24 cellular contexts compared by ENCODE assay signal in the genomic region with DNA sequence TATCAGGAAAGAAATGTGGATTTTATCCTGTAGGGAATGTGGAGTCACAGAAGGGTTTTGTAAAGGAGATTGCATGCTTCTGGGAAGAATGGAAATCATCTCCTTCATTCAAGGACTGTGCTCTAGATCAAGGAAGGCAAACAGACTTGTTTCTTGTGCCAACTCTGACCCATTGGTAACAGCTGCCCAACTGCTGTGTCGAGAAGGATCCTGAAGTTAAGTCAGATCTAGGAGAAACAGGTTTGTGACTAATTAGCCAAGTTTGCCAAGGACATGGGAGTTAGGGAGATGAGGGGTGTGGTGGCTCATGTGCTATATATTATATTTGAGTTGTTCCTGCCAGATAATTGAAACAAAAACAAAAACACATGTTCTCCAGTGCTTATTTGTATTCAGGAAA.
A peak's percentile ranks its signal among the peaks of the same experiment; 100 is the strongest.
DNase-seq lines count a peak whose midpoint lies in the region; ATAC-seq and TF ChIP-seq lines count a peak whose summit lies in the region.
"Had no signal": no experiment of that assay in that cellular context is flagged by ENCODE, and none has a peak within 500 bp of the region (broad histone marks: within the 10 kb centered on the region; RNA-seq: fewer than 3 reads in every experiment).

No MANE protein-coding gene starts in this region.

- POLR2A ChIA-PET in SK-N-SH (lab: Yijun Ruan, JAX), result no interaction called here

- TF ChIP-seq CTCF in SK-N-SH (IDR thresholded peaks at IDR 0.05), result no peak
- TF ChIP-seq CTCF in epithelial cell of esophagus (IDR thresholded peaks at IDR 0.05; ENCODE audit: insufficient read depth, low read depth, low read length, missing control alignments), result no peak
- no peak for TF ChIP-seq CTCF in left lung (IDR thresholded peaks at IDR 0.05)
- no peak for TF ChIP-seq CTCF in colonic mucosa (IDR thresholded peaks at IDR 0.05)

- H3F3A ChIP-seq in SK-N-SH (replicated peaks; ENCODE audit: insufficient read depth), result no peaks in the 10 kb centered on the region

- no peaks in the 10 kb centered on the region for H3K27me3 ChIP-seq in SK-N-SH (ENCODE audit: insufficient read depth)
- no peaks in the 10 kb centered on the region for H3K27me3 ChIP-seq in left lung
- no peaks in the 10 kb centered on the region for H3K27me3 ChIP-seq in colonic mucosa
- H3K27me3 ChIP-seq: ascending aorta, tibial artery had no signal

- no peaks in the 10 kb centered on the region for H3K36me3 ChIP-seq in SK-N-SH (replicated peaks in 1 of 2; ENCODE audit: control insufficient read depth in 1 of 2, insufficient read depth in 2 of 2, low read length in 1 of 2)
- no peaks in the 10 kb centered on the region for H3K36me3 ChIP-seq in left lung
- no peaks in the 10 kb centered on the region for H3K36me3 ChIP-seq in colonic mucosa
- H3K36me3 ChIP-seq: ascending aorta, tibial artery had no signal

- TF ChIP-seq EP300 in SK-N-SH (IDR thresholded peaks at IDR 0.05; ENCODE audit: borderline replicate concordance in 1 of 2, low read depth in 1 of 2, low read length in 1 of 2), result no peak

- intact Hi-C loops in left lung (cut with DNase I), result no loop called here
- intact Hi-C loops in colonic mucosa (cut with DNase I), result no loop called here

- H3K9me3 ChIP-seq in SK-N-SH, result no peaks in the 10 kb centered on the region; the same call in 1 of the 2 replicates
- no peaks in the 10 kb centered on the region for H3K9me3 ChIP-seq in left lung
- H3K9me3 ChIP-seq in colonic mucosa, result no peaks in the 10 kb centered on the region
- H3K9me3 ChIP-seq: ascending aorta, tibial artery had no signal

- CTCF ChIA-PET in SK-N-SH (lab: Yijun Ruan, JAX), result no interaction called here

- no peaks in the 10 kb centered on the region for H3K4me1 Mint-ChIP-seq in activated T-helper 17 cell treated with anti-CD3 and anti-CD28 coated beads, Interleukin-2, amount 50 U/mL, for 72 hours
- H3K4me1 Mint-ChIP-seq: activated naive CD4-positive, alpha-beta T cell treated with anti-CD3 and anti-CD28 coated beads, Interleukin-2, amount 50 U/mL, for 24 hours had no signal

- no peaks in the 10 kb centered on the region for H3K79me2 ChIP-seq in SK-N-SH (ENCODE audit: insufficient read depth)
- H3K79me2 ChIP-seq: parathyroid adenoma had no signal

- TF ChIP-seq RAD21 in SK-N-SH (IDR thresholded peaks at IDR 0.05; ENCODE audit: low read length), result no peak

- no peak overlapping the region for H3K9ac ChIP-seq in SK-N-SH
- no peak overlapping the region for H3K9ac ChIP-seq in colonic mucosa (ENCODE audit: low read depth in 2 of 2, low read length in 2 of 2)
- H3K9ac ChIP-seq: parathyroid adenoma had no signal

- no peaks in the 10 kb centered on the region for H3K36me3 Mint-ChIP-seq in activated T-helper 17 cell treated with anti-CD3 and anti-CD28 coated beads, Interleukin-2, amount 50 U/mL, for 72 hours (ENCODE audit: low read depth)
- H3K36me3 Mint-ChIP-seq: activated naive CD4-positive, alpha-beta T cell treated with anti-CD3 and anti-CD28 coated beads, Interleukin-2, amount 50 U/mL, for 24 hours; natural killer cell treated with Interleukin-12 subunit alpha and Interleukin-12 subunit beta and Interleukin-15 and Interleukin-18, amount 100 ng/mL, for 72 hours had no signal

- H2AFZ ChIP-seq in SK-N-SH (ENCODE audit: low read depth), result no peak overlapping the region
- H2AFZ ChIP-seq: parathyroid adenoma had no signal

- ATAC-seq in SK-N-SH treated with all-trans-retinoic acid at 6 μM for 48 hours (peak; percentile 26; the same call in 2 of the 3 replicates), left lung (peak; percentile 65), HG03196 (IDR thresholded peaks at IDR 0.05; ENCODE audit: unreplicated experiment) (no peak), GM21529 (IDR thresholded peaks at IDR 0.05; ENCODE audit: unreplicated experiment) (no peak)
- no peak for ATAC-seq in activated T-helper 17 cell treated with anti-CD3 and anti-CD28 coated beads, Interleukin-2, amount 50 U/mL, for 72 hours (replicated peaks)
- ATAC-seq: natural killer cell treated with Interleukin-12 subunit alpha and Interleukin-12 subunit beta and Interleukin-15 and Interleukin-18, amount 100 ng/mL, for 72 hours had no signal

- DNase-seq in SK-N-SH, result no peak
- DNase-seq in epithelial cell of esophagus (ENCODE audit: low read depth), result peak; percentile 88
- no peak for DNase-seq in left lung
- no peak for DNase-seq in colonic mucosa
- DNase-seq: cerebellar nuclear complex; effector CD8-positive, alpha-beta T cell; foreskin melanocyte; H9; mesendoderm; NCI-H1417; NCI-H524 treated with DMSO at 0.1 percent for 48 hours; Right ventricle myocardium superior; stimulated activated CD4-positive, alpha-beta T cell treated with anti-CD3 and anti-CD28 coated beads, Interleukin-1b, Interleukin-23, amount 100 ng/mL, for 48 hours; stimulated activated naive CD4-positive, alpha-beta T cell treated with Interleukin-2 at 50 U/mL for 16 hours; tibial artery had no signal

- H3K27me3 Mint-ChIP-seq in activated T-helper 17 cell treated with anti-CD3 and anti-CD28 coated beads, Interleukin-2, amount 50 U/mL, for 72 hours, result peaks cover under 1% of the 10 kb centered on the region
- H3K27me3 Mint-ChIP-seq: activated naive CD4-positive, alpha-beta T cell treated with anti-CD3 and anti-CD28 coated beads, Interleukin-2, amount 50 U/mL, for 24 hours had no signal

- no peak overlapping the region for H3K4me2 ChIP-seq in SK-N-SH

- H3K4me1 ChIP-seq in SK-N-SH (ENCODE audit: control insufficient read depth in 1 of 2, insufficient read depth in 2 of 2, low read depth in 1 of 2, low read length in 1 of 2) (peaks cover 0 to 13% of the 10 kb centered on the region in 2 experiments; a peak in 1 of 4 replicates), left lung (no peaks in the 10 kb centered on the region), colonic mucosa (no peaks in the 10 kb centered on the region)
- H3K4me1 ChIP-seq: ascending aorta had no signal

- H3K4me3 ChIP-seq in SK-N-SH (ENCODE audit: low read depth in 2 of 2, low read length in 1 of 2) (no peak overlapping the region), epithelial cell of esophagus (ENCODE audit: low read length) (no peak overlapping the region), left lung (no peak overlapping the region), colonic mucosa (no peak overlapping the region)
- H3K4me3 ChIP-seq: ascending aorta, tibial artery had no signal

- H3K27ac Mint-ChIP-seq in activated T-helper 17 cell treated with anti-CD3 and anti-CD28 coated beads, Interleukin-2, amount 50 U/mL, for 72 hours, result no peak overlapping the region
- H3K27ac Mint-ChIP-seq: activated naive CD4-positive, alpha-beta T cell treated with anti-CD3 and anti-CD28 coated beads, Interleukin-2, amount 50 U/mL, for 24 hours; H9; natural killer cell treated with Interleukin-12 subunit alpha and Interleukin-12 subunit beta and Interleukin-15 and Interleukin-18, amount 100 ng/mL, for 72 hours had no signal

- H4K20me1 ChIP-seq in SK-N-SH (ENCODE audit: insufficient read depth), result no peaks in the 10 kb centered on the region

- WGBS in SK-N-SH (ENCODE audit: low lambda C conversion rate), result 17% methylated on average over 1 of the region's 1 CpG

- no peaks in the 10 kb centered on the region for H3K9me3 Mint-ChIP-seq in activated T-helper 17 cell treated with anti-CD3 and anti-CD28 coated beads, Interleukin-2, amount 50 U/mL, for 72 hours
- H3K9me3 Mint-ChIP-seq: activated naive CD4-positive, alpha-beta T cell treated with anti-CD3 and anti-CD28 coated beads, Interleukin-2, amount 50 U/mL, for 24 hours; H9; natural killer cell treated with Interleukin-12 subunit alpha and Interleukin-12 subunit beta and Interleukin-15 and Interleukin-18, amount 100 ng/mL, for 72 hours had no signal

- H3K9me2 ChIP-seq in SK-N-SH, result no peaks in the 10 kb centered on the region

- 0 out of 4 replicates have a peak overlapping the region, but pooled peaks of 1 of the 2 experiments have one; percentile 1 for H3K27ac ChIP-seq in SK-N-SH (ENCODE audit: low read depth in 2 of 2, low read length in 1 of 2)
- no peak overlapping the region for H3K27ac ChIP-seq in left lung
- no peak overlapping the region for H3K27ac ChIP-seq in colonic mucosa
- H3K27ac ChIP-seq: 22Rv1, ascending aorta, parathyroid adenoma had no signal

- no peak overlapping the region for H3K4me3 Mint-ChIP-seq in activated T-helper 17 cell treated with anti-CD3 and anti-CD28 coated beads, Interleukin-2, amount 50 U/mL, for 72 hours
- H3K4me3 Mint-ChIP-seq: activated naive CD4-positive, alpha-beta T cell treated with anti-CD3 and anti-CD28 coated beads, Interleukin-2, amount 50 U/mL, for 24 hours; H9; natural killer cell treated with Interleukin-12 subunit alpha and Interleukin-12 subunit beta and Interleukin-15 and Interleukin-18, amount 100 ng/mL, for 72 hours had no signal

TF ChIP-seq in SK-N-SH treated with all-trans-retinoic acid at 6 μM for 48 hours, 23 proteins besides CTCF, POLR2A, EP300 and RAD21 (continues in another document):
- TF ChIP-seq TCF4 (CRISPR knock-in tag; IDR thresholded peaks at IDR 0.05; ENCODE audit: borderline replicate concordance), result no peak
- TF ChIP-seq PPARA (CRISPR knock-in tag; IDR thresholded peaks at IDR 0.05; ENCODE audit: borderline replicate concordance), result no peak
- no peak for TF ChIP-seq GLIS3 (CRISPR knock-in tag; IDR thresholded peaks at IDR 0.05)
- no peak for TF ChIP-seq ZFP30 (CRISPR knock-in tag; IDR thresholded peaks at IDR 0.05)
- no peak for TF ChIP-seq ZNF70 (CRISPR knock-in tag; IDR thresholded peaks at IDR 0.05)
- TF ChIP-seq RARB (CRISPR knock-in tag; IDR thresholded peaks at IDR 0.05), result no peak
- TF ChIP-seq ARNTL (CRISPR knock-in tag; IDR thresholded peaks at IDR 0.05; ENCODE audit: borderline replicate concordance, low read depth), result no peak
- no peak for TF ChIP-seq BACH2 (CRISPR knock-in tag; IDR thresholded peaks at IDR 0.05; ENCODE audit: borderline replicate concordance)

TF ChIP-seq in SK-N-SH, 30 proteins besides CTCF, POLR2A, EP300 and RAD21 (continues in another document):
- TF ChIP-seq, protein P1, sequence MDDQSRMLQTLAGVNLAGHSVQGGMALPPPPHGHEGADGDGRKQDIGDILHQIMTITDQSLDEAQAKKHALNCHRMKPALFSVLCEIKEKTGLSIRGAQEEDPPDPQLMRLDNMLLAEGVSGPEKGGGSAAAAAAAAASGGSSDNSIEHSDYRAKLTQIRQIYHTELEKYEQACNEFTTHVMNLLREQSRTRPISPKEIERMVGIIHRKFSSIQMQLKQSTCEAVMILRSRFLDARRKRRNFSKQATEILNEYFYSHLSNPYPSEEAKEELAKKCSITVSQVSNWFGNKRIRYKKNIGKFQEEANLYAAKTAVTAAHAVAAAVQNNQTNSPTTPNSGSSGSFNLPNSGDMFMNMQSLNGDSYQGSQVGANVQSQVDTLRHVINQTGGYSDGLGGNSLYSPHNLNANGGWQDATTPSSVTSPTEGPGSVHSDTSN (IDR thresholded peaks at IDR 0.05), result no peak
- TF ChIP-seq IRF3 (IDR thresholded peaks at IDR 0.05; ENCODE audit: low read depth, low read length), result no peak

Comparison
In these comparisons a context has a peak if more than half of its experiments do, and no peak if none do; other contexts are left out.
1. ATAC-seq: peak in SK-N-SH treated with all-trans-retinoic acid at 6 μM for 48 hours (single experiment) and left lung (single experiment); none in HG03196 (single experiment), GM21529 (single experiment) and activated T-helper 17 cell treated with anti-CD3 and anti-CD28 coated beads, Interleukin-2, amount 50 U/mL, for 72 hours (single experiment).